Comparison of ENCODE assay signal across 9 cellular contexts in genomic region chr4:158193171-158193749, GRCh38. TPM values are rescaled to one million over a fixed set of nuclear protein-coding genes. Genes with fewer than 3 reads are reported as not detected.
DNase-seq lines count a peak whose midpoint lies in the region; ATAC-seq, FAIRE-seq and TF ChIP-seq lines count a peak whose summit lies in the region.
"Had no signal": no experiment of that assay in that cellular context is flagged by ENCODE, and none has a peak within 500 bp of the region (broad histone marks: within the 10 kb centered on the region; RNA-seq: fewer than 3 reads in every experiment).

No MANE protein-coding gene starts in this region.

- no peak overlapping the region for H4K8ac ChIP-seq in mesendoderm (ENCODE audit: low read depth, low read length)

- H3K27me3 ChIP-seq in mesendoderm (ENCODE audit: insufficient read depth, low read length, poor library complexity) = no peaks in the 10 kb centered on the region
- H3K27me3 ChIP-seq: SJCRH30 had no signal

- no peak overlapping the region for H3K4me2 ChIP-seq in mesendoderm (ENCODE audit: low read length)

- no peak overlapping the region for H2BK120ac ChIP-seq in mesendoderm (ENCODE audit: low read depth, low read length)

- no peak overlapping the region for H3K9ac ChIP-seq in mesendoderm (ENCODE audit: low read length)

- no peak overlapping the region for H3K18ac ChIP-seq in mesendoderm (ENCODE audit: low read length)

- FAIRE-seq in GM12892 (lab: Jason Lieb, UNC) = no peak

- H2BK15ac ChIP-seq in mesendoderm (replicated peaks; ENCODE audit: low read depth) = no peak overlapping the region

- ATAC-seq in GM21528 (IDR thresholded peaks at IDR 0.05; ENCODE audit: low FRiP score, unreplicated experiment) = peak; percentile 70
- ATAC-seq in HG03108 (IDR thresholded peaks at IDR 0.05; ENCODE audit: unreplicated experiment) = no peak

- H3K56ac ChIP-seq in mesendoderm (ENCODE audit: low read length) = no peak overlapping the region

- no peak overlapping the region for H2AK5ac ChIP-seq in mesendoderm (ENCODE audit: low read length)

- TF ChIP-seq POLR2A in GM12892 (IDR thresholded peaks at IDR 0.05; ENCODE audit: low read depth, low read length) = no peak

- no peak overlapping the region for H3K4ac ChIP-seq in mesendoderm (ENCODE audit: low read depth, low read length)

- no peaks in the 10 kb centered on the region for H3K79me2 ChIP-seq in mesendoderm (ENCODE audit: control insufficient read depth, insufficient read depth, low read length)

- H3K23ac ChIP-seq in mesendoderm (ENCODE audit: low read length) = no peak overlapping the region

- no peaks in the 10 kb centered on the region for H3K4me1 ChIP-seq in mesendoderm (ENCODE audit: control insufficient read depth, low read depth, low read length)
- H3K4me1 ChIP-seq: SJCRH30 had no signal

- H3K79me1 ChIP-seq in mesendoderm (ENCODE audit: low read length) = no peaks in the 10 kb centered on the region

- DNase-seq in DMS53 (lab: John Stamatoyannopoulos, UW) (peak; percentile 59), NCI-H2227 treated with DMSO at 0.1 percent for 48 hours (lab: John Stamatoyannopoulos, UW) (peak; percentile 66), choroid plexus epithelial cell (ENCODE audit: low read depth) (peak; percentile 59), mesendoderm (peak; percentile 36), GM12892 (ENCODE audit: insufficient read length) (no peak), GM19240 (ENCODE audit: insufficient read length, low spot score) (no peak)

- H3K27ac ChIP-seq in mesendoderm (ENCODE audit: low read depth, low read length) = no peak overlapping the region
- H3K27ac ChIP-seq: SJCRH30 had no signal

- no peak overlapping the region for H4K5ac ChIP-seq in mesendoderm (ENCODE audit: low read length)

- no CpG with 5 or more reads among the region's 3 CpGs for WGBS in mesendoderm (ENCODE audit: extremely low coverage, insufficient coverage, low lambda C conversion rate)

- no peak overlapping the region for H3K4me3 ChIP-seq in choroid plexus epithelial cell (ENCODE audit: low read depth, low read length)
- H3K4me3 ChIP-seq in mesendoderm (ENCODE audit: low read length) = no peak overlapping the region
- H3K4me3 ChIP-seq: SJCRH30 had no signal

- no peaks in the 10 kb centered on the region for H3K36me3 ChIP-seq in mesendoderm (ENCODE audit: control insufficient read depth, insufficient read depth, low read length)
- H3K36me3 ChIP-seq: SJCRH30 had no signal

- H2BK5ac ChIP-seq in mesendoderm (ENCODE audit: low read length) = no peak overlapping the region

- TF ChIP-seq CTCF in choroid plexus epithelial cell (conservative IDR thresholded peaks at IDR 0.05; ENCODE audit: low read depth, low read length) = peak; percentile 61

RNA-seq across cellular contexts. Expression of gene TMEM144, which starts 17.0 kb away (rescaled TPM):
- polyA plus RNA-seq in mesendoderm (2013, experiment 1 of 2) = 1.7 TPM
- 1.6 TPM for polyA plus RNA-seq in mesendoderm (2013, experiment 2 of 2)
- 0.87 TPM for polyA plus RNA-seq in GM12892 (2012; ENCODE audit: missing spikeins)

RNA-seq across cellular contexts. Expression of gene GASK1B, which starts 20.4 kb away (rescaled TPM):
- 0.06 TPM for polyA plus RNA-seq in mesendoderm (2013, experiment 1 of 2)
- 0.03 TPM for polyA plus RNA-seq in mesendoderm (2013, experiment 2 of 2)
- polyA plus RNA-seq in GM12892 (2012; ENCODE audit: missing spikeins) = not detected

Comparison
In these comparisons a context has a peak if more than half of its experiments do, and no peak if none do; other contexts are left out.
1. DNase-seq: peak in DMS53 (single experiment), NCI-H2227 treated with DMSO at 0.1 percent for 48 hours (single experiment), choroid plexus epithelial cell (single experiment) and mesendoderm (single experiment); none in GM12892 (single experiment) and GM19240 (single experiment).